In the genomic region with DNA sequence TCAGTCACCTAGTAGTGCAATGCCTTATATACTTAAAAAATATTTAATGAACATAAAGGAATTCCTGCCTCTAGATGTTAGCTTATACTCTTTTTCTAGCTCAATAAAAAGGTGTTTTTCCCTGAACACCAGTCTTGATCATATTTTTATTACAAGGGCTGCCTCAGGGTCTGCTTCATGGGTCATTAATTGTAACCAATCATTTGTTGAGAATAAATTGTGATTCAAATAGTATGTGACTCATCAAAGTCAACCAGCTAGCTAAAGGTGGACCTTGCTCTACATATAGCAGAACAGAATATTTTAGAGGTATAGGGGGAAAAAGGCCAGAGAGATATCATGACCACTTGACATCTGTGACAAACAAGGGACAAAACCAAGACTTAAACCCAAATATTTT, we compare ENCODE assay signal across 26 cellular contexts.
"Had no signal": no experiment of that assay in that cellular context is flagged by ENCODE, and none has a peak within 500 bp of the region (broad histone marks: within the 10 kb centered on the region; RNA-seq: fewer than 3 reads in every experiment).

No MANE protein-coding gene starts in this region.

- DNase-seq: activated CD4-positive, alpha-beta memory T cell treated with anti-CD3 and anti-CD28 coated beads for 36 hours; activated CD4-positive, alpha-beta T cell treated with anti-CD3 and anti-CD28 coated beads, Interleukin-2, amount 10 ng/mL, durations not matched to agents 7 days and 5 days; activated CD4-positive, CD25-positive, alpha-beta regulatory T cell; activated CD8-positive, alpha-beta memory T cell treated with anti-CD3 and anti-CD28 coated beads for 24 hours; activated gamma-delta T cell; activated naive CD4-positive, alpha-beta T cell treated with anti-CD3 and anti-CD28 coated beads for 36 hours; activated T-cell treated with anti-CD3 and anti-CD28 coated beads for 4 hours; activated T-cell treated with anti-CD3 and anti-CD28 coated beads, Interleukin-2, amount 50 U/mL, for 48 hours; amygdala; brain microvascular endothelial cell; caudate nucleus; KBM-7; NCI-H1092; NCI-H1417; NCI-H2029; NCI-H2107; NCI-H2171 treated with DMSO at 0.1 percent for 48 hours; NCI-H226; NCI-H526; NCI-H82; T-cell; T-helper 2 cell had no signal

- H3K27me3 ChIP-seq: brain microvascular endothelial cell had no signal

- H3K4me3 ChIP-seq: SK-N-MC had no signal

- H3K27ac ChIP-seq: brain microvascular endothelial cell, SK-N-MC, VCaP had no signal

- ATAC-seq: activated T-helper 17 cell treated with anti-CD3 and anti-CD28 coated beads, Interleukin-2, amount 50 U/mL, for 72 hours; Right ventricle myocardium inferior; T-cell had no signal
